Comparison of ENCODE assay signal across 31 cellular contexts in genomic region chr1:222706815-222707214, GRCh38. TPM values are rescaled to one million over a fixed set of nuclear protein-coding genes. Genes with fewer than 3 reads are reported as not detected.
DNase-seq lines count a peak whose midpoint lies in the region; ATAC-seq and TF ChIP-seq lines count a peak whose summit lies in the region.
"Had no signal": no experiment of that assay in that cellular context is flagged by ENCODE, and none has a peak within 500 bp of the region (broad histone marks: within the 10 kb centered on the region; RNA-seq: fewer than 3 reads in every experiment).

No MANE protein-coding gene starts in this region.

- H3K4me3 Mint-ChIP-seq in MCF 10A (ENCODE audit: unreplicated experiment): no peak overlapping the region
- H3K4me3 Mint-ChIP-seq in chondrocyte (ENCODE audit: unreplicated experiment): no peak overlapping the region
- no peak overlapping the region for H3K4me3 Mint-ChIP-seq in osteocyte (ENCODE audit: unreplicated experiment)
- H3K4me3 Mint-ChIP-seq: activated naive CD8-positive, alpha-beta T cell treated with anti-CD3 and anti-CD28 coated beads for 36 hours; stimulated activated effector memory CD8-positive, alpha-beta T cell treated with anti-CD3 and anti-CD28 coated beads, Interleukin-12 subunit alpha, Interleukin-12 subunit beta, amount 100 ng/mL, for 72 hours; T-helper 2 cell treated with Interferon-gamma antibody and Interleukin-4, amounts not matched to agents 5 μg/mL and 100 μg/mL, for 36 hours had no signal

- intact Hi-C loops in MCF 10A (cut with micrococcal nuclease) (no loop called here), breast epithelium (cut with DNase I; ENCODE audit: low total_unique reads) (no loop called here)

- H3K36me3 Mint-ChIP-seq in MCF 10A (ENCODE audit: insufficient read depth, unreplicated experiment): peaks cover 12% of the 10 kb centered on the region
- H3K36me3 Mint-ChIP-seq in chondrocyte (ENCODE audit: low read depth): peaks cover 8% of the 10 kb centered on the region
- H3K36me3 Mint-ChIP-seq in osteocyte (ENCODE audit: unreplicated experiment): peaks cover 21% of the 10 kb centered on the region

- H3K9me3 ChIP-seq in breast epithelium: no peaks in the 10 kb centered on the region
- H3K9me3 ChIP-seq: BE2C, suprapubic skin, uterus had no signal

- H3K27ac ChIP-seq in breast epithelium: no peak overlapping the region
- H3K27ac ChIP-seq: A549, epithelial cell of prostate, heart right ventricle, RWPE1, spleen, suprapubic skin, uterus, WERI-Rb-1 had no signal

- no peak overlapping the region for H3K4me3 ChIP-seq in breast epithelium
- H3K4me3 ChIP-seq: A549, heart right ventricle, spleen, suprapubic skin, uterus had no signal

- CTCF ChIA-PET in MCF 10A (lab: Yijun Ruan, JAX): no interaction called here

- DNase-seq in MCF 10A (ENCODE audit: unreplicated experiment) (no peak), breast epithelium (ENCODE audit: low spot score in 2 of 2) (no peak), Kasumi-1 (lab: John Stamatoyannopoulos, UW) (peak; percentile 21 to 38), chondrocyte (ENCODE audit: low spot score) (no peak), osteocyte (ENCODE audit: extremely low spot score, unreplicated experiment) (no peak), HK-2 (ENCODE audit: unreplicated experiment) (no peak), NCI-H69 (lab: John Stamatoyannopoulos, UW) (no peak)
- DNase-seq: activated naive CD8-positive, alpha-beta T cell treated with anti-CD3 and anti-CD28 coated beads for 36 hours; BE2C; COR-L47; foreskin fibroblast; HCEC 1CT; heart right ventricle; left colon; mesenchymal stem cell; NCI-H1436 treated with DMSO at 0.1 percent for 48 hours; NCI-H524; spleen; stimulated activated CD4-positive, alpha-beta T cell treated with anti-CD3 and anti-CD28 coated beads, Interleukin-2, amount 100 ng/mL, for 48 hours; uterus; WERI-Rb-1 had no signal

- BruUV-seq in MCF 10A (replicated peaks; lab: Mats Ljungman, UMichigan): no TSS peak

- ATAC-seq in HG03457 (IDR thresholded peaks at IDR 0.05; ENCODE audit: unreplicated experiment): no peak
- ATAC-seq: A549; heart right ventricle; left colon; stimulated activated effector memory CD8-positive, alpha-beta T cell treated with anti-CD3 and anti-CD28 coated beads, Interleukin-12 subunit alpha, Interleukin-12 subunit beta, amount 100 ng/mL, for 72 hours had no signal

- H3K27me3 Mint-ChIP-seq in MCF 10A (ENCODE audit: insufficient read depth, unreplicated experiment) (no peaks in the 10 kb centered on the region), chondrocyte (ENCODE audit: low read depth) (no peaks in the 10 kb centered on the region), osteocyte (ENCODE audit: unreplicated experiment) (no peaks in the 10 kb centered on the region)
- H3K27me3 Mint-ChIP-seq: activated naive CD8-positive, alpha-beta T cell treated with anti-CD3 and anti-CD28 coated beads for 36 hours had no signal

- H3K27me3 ChIP-seq in breast epithelium: no peaks in the 10 kb centered on the region
- H3K27me3 ChIP-seq: BE2C, heart right ventricle, spleen, suprapubic skin, uterus had no signal

- H3K4me1 Mint-ChIP-seq in MCF 10A (ENCODE audit: insufficient read depth, unreplicated experiment): peaks cover 25% of the 10 kb centered on the region
- H3K4me1 Mint-ChIP-seq in chondrocyte (ENCODE audit: low read depth): peaks cover 38% of the 10 kb centered on the region
- peaks cover 29% of the 10 kb centered on the region for H3K4me1 Mint-ChIP-seq in osteocyte (ENCODE audit: unreplicated experiment)

- H3K9me3 Mint-ChIP-seq in MCF 10A (ENCODE audit: unreplicated experiment) (no peaks in the 10 kb centered on the region), chondrocyte (ENCODE audit: low read depth) (peaks cover 11% of the 10 kb centered on the region), osteocyte (ENCODE audit: unreplicated experiment) (peaks cover 9% of the 10 kb centered on the region)
- H3K9me3 Mint-ChIP-seq: stimulated activated effector memory CD8-positive, alpha-beta T cell treated with anti-CD3 and anti-CD28 coated beads, Interleukin-12 subunit alpha, Interleukin-12 subunit beta, amount 100 ng/mL, for 72 hours had no signal

- no peak overlapping the region for H3K27ac Mint-ChIP-seq in MCF 10A (ENCODE audit: low read depth, unreplicated experiment)
- H3K27ac Mint-ChIP-seq in chondrocyte (ENCODE audit: unreplicated experiment): no peak overlapping the region
- no peak overlapping the region for H3K27ac Mint-ChIP-seq in osteocyte (ENCODE audit: unreplicated experiment)
- H3K27ac Mint-ChIP-seq: activated naive CD8-positive, alpha-beta T cell treated with anti-CD3 and anti-CD28 coated beads for 36 hours; stimulated activated effector memory CD8-positive, alpha-beta T cell treated with anti-CD3 and anti-CD28 coated beads, Interleukin-12 subunit alpha, Interleukin-12 subunit beta, amount 100 ng/mL, for 72 hours; T-helper 2 cell treated with Interferon-gamma antibody and Interleukin-4, amounts not matched to agents 5 μg/mL and 100 μg/mL, for 36 hours had no signal

- POLR2A ChIA-PET in MCF 10A (lab: Yijun Ruan, JAX): interaction anchor here (1.1 kb wide), 1 partner anchor 9 kb away, joined by 5 read pairs; no protein-coding TSS in a partner anchor

- no peaks in the 10 kb centered on the region for H3K36me3 ChIP-seq in breast epithelium
- H3K36me3 ChIP-seq: BE2C, uterus, WERI-Rb-1 had no signal

- TF ChIP-seq CTCF in MCF 10A (IDR thresholded peaks at IDR 0.05; ENCODE audit: unreplicated experiment): peak; percentile 14
- TF ChIP-seq CTCF in breast epithelium (IDR thresholded peaks at IDR 0.05): no peak
- TF ChIP-seq CTCF in chondrocyte (IDR thresholded peaks at IDR 0.05): peak; percentile 44
- peak; percentile 15 for TF ChIP-seq CTCF in osteocyte (IDR thresholded peaks at IDR 0.05)

- H3K4me1 ChIP-seq in breast epithelium: peaks cover 0 to 6% of the 10 kb centered on the region in 2 donors

- TF ChIP-seq POLR2A in breast epithelium (IDR thresholded peaks at IDR 0.05): no peak

RNA-seq across cellular contexts. Expression of gene AIDA, which starts 5.5 kb away (rescaled TPM):
- total RNA-seq in MCF 10A (2022) (129 and 133 TPM in 2 replicates), breast epithelium (10 to 100 TPM; 52.2 to 88.0 (median 58.3) TPM), chondrocyte (67.9 to 75.1 TPM (median 74.5 TPM) in 3 replicates), osteocyte (64.5 and 65.2 TPM in 2 replicates)

RNA-seq across cellular contexts. Expression of gene BROX, which starts 5.5 kb away (rescaled TPM):
- total RNA-seq in MCF 10A (2022) (115 and 152 TPM in 2 replicates), breast epithelium (10 to 100 TPM; 38.3 to 85.2 (median 45.6) TPM), chondrocyte (32.5 to 36.1 TPM (median 35.6 TPM) in 3 replicates), osteocyte (41.4 and 45.1 TPM in 2 replicates)

RNA-seq across cellular contexts. Expression of gene FAM177B, which starts 30.2 kb away (rescaled TPM):
- 0.74 TPM in 1 of 2 replicates, not detected in the other for total RNA-seq in MCF 10A (2022)
- total RNA-seq in breast epithelium: 1 to 10 TPM; 1.4 to 2.3 (median 2.3) TPM
- total RNA-seq in chondrocyte: not detected in 3 replicates
- total RNA-seq in osteocyte: not detected in 2 replicates
- total RNA-seq: activated naive CD8-positive, alpha-beta T cell treated with anti-CD3 and anti-CD28 coated beads for 36 hours; astrocyte; Daoy; heart right ventricle; myocyte had no signal

Comparison
In these comparisons a context has a peak if more than half of its experiments do, and no peak if none do; other contexts are left out.
1. CTCF ChIP-seq: peak in MCF 10A (single experiment), chondrocyte (single experiment) and osteocyte (single experiment); none in breast epithelium (0 of 3).
2. DNase-seq: peak in Kasumi-1 (2 of 2); none in MCF 10A (single experiment), breast epithelium (0 of 2), chondrocyte (single experiment), osteocyte (single experiment), HK-2 (single experiment) and NCI-H69 (single experiment).